26 cellular contexts compared by ENCODE assay signal in genomic region chr2:76298022-76298421, GRCh38.
"Had no signal": no experiment of that assay in that cellular context is flagged by ENCODE, and none has a peak within 500 bp of the region (broad histone marks: within the 10 kb centered on the region; RNA-seq: fewer than 3 reads in every experiment).

No MANE protein-coding gene starts in this region.

- H3K4me1 Mint-ChIP-seq: immature natural killer cell; naive thymus-derived CD4-positive, alpha-beta T cell; stimulated activated effector memory CD8-positive, alpha-beta T cell treated with anti-CD3 and anti-CD28 coated beads, Interleukin-12 subunit alpha, Interleukin-12 subunit beta, amount 100 ng/mL, for 72 hours; stimulated activated naive CD8-positive, alpha-beta T cell treated with anti-CD3 and anti-CD28 coated beads, Interleukin-15, amount 100 ng/mL, for 72 hours had no signal

- H3K27me3 ChIP-seq: pancreas, spleen, tibial nerve, vagina had no signal

- H3K9me3 ChIP-seq: left ventricle myocardium inferior, mucosa of descending colon, pancreas, prostate gland, spleen, tibial nerve, vagina had no signal

- H3K36me3 ChIP-seq: left ventricle myocardium inferior, pancreas, prostate gland, spleen, tibial nerve, vagina had no signal

- ATAC-seq: mucosa of descending colon; naive thymus-derived CD4-positive, alpha-beta T cell; natural killer cell treated with Interleukin-12 subunit alpha and Interleukin-12 subunit beta and Interleukin-15 and Interleukin-18, amount 100 ng/mL, for 72 hours; pancreas; right cardiac atrium; sciatic nerve; stimulated activated effector memory CD8-positive, alpha-beta T cell treated with anti-CD3 and anti-CD28 coated beads, Interleukin-12 subunit alpha, Interleukin-12 subunit beta, amount 100 ng/mL, for 72 hours; stimulated activated naive CD8-positive, alpha-beta T cell treated with anti-CD3 and anti-CD28 coated beads, Interleukin-15, amount 100 ng/mL, for 72 hours had no signal

- H3K27me3 Mint-ChIP-seq: naive thymus-derived CD4-positive, alpha-beta T cell; natural killer cell treated with Interleukin-12 subunit alpha and Interleukin-12 subunit beta and Interleukin-15 and Interleukin-18, amount 100 ng/mL, for 72 hours; stimulated activated naive CD8-positive, alpha-beta T cell treated with anti-CD3 and anti-CD28 coated beads, Interleukin-15, amount 100 ng/mL, for 72 hours; type B pancreatic cell had no signal

- H3K4me1 ChIP-seq: left ventricle myocardium inferior, prostate gland, spleen, tibial nerve, vagina had no signal

- H3K4me3 ChIP-seq: left ventricle myocardium inferior, lung, mucosa of descending colon, pancreas, prostate gland, skin epidermis, spleen, tibial nerve, vagina had no signal

- H3K27ac ChIP-seq: left ventricle myocardium inferior, pancreas, prostate gland, spleen, tibial nerve, vagina had no signal

- H3K27ac Mint-ChIP-seq: immature natural killer cell; naive thymus-derived CD4-positive, alpha-beta T cell; natural killer cell treated with Interleukin-12 subunit alpha and Interleukin-12 subunit beta and Interleukin-15 and Interleukin-18, amount 100 ng/mL, for 72 hours; stimulated activated effector memory CD8-positive, alpha-beta T cell treated with anti-CD3 and anti-CD28 coated beads, Interleukin-12 subunit alpha, Interleukin-12 subunit beta, amount 100 ng/mL, for 72 hours; stimulated activated naive CD8-positive, alpha-beta T cell treated with anti-CD3 and anti-CD28 coated beads, Interleukin-15, amount 100 ng/mL, for 72 hours; type B pancreatic cell had no signal

- H3K4me3 Mint-ChIP-seq: immature natural killer cell; naive thymus-derived CD4-positive, alpha-beta T cell; natural killer cell treated with Interleukin-12 subunit alpha and Interleukin-12 subunit beta and Interleukin-15 and Interleukin-18, amount 100 ng/mL, for 72 hours; stimulated activated effector memory CD8-positive, alpha-beta T cell treated with anti-CD3 and anti-CD28 coated beads, Interleukin-12 subunit alpha, Interleukin-12 subunit beta, amount 100 ng/mL, for 72 hours; stimulated activated naive CD8-positive, alpha-beta T cell treated with anti-CD3 and anti-CD28 coated beads, Interleukin-15, amount 100 ng/mL, for 72 hours; type B pancreatic cell had no signal

- DNase-seq: hypothalamus; immature natural killer cell; left ventricle myocardium inferior; midbrain; mucosa of descending colon; naive thymus-derived CD4-positive, alpha-beta T cell; nucleus accumbens; pancreas; posterior cingulate gyrus; retina; right cardiac atrium; spleen; stimulated activated CD4-positive, alpha-beta T cell treated with anti-CD3 and anti-CD28 coated beads, Interleukin-4, amount 100 ng/mL, for 24 hours; stimulated activated naive CD4-positive, alpha-beta T cell treated with Interleukin-2 at 50 U/mL for 16 hours; stimulated activated naive CD8-positive, alpha-beta T cell treated with anti-CD3 and anti-CD28 coated beads, Interleukin-15, amount 100 ng/mL, for 72 hours; substantia nigra had no signal

- H3K9me3 Mint-ChIP-seq: type B pancreatic cell had no signal

- H3K36me3 Mint-ChIP-seq: immature natural killer cell; naive thymus-derived CD4-positive, alpha-beta T cell; natural killer cell treated with Interleukin-12 subunit alpha and Interleukin-12 subunit beta and Interleukin-15 and Interleukin-18, amount 100 ng/mL, for 72 hours; stimulated activated effector memory CD8-positive, alpha-beta T cell treated with anti-CD3 and anti-CD28 coated beads, Interleukin-12 subunit alpha, Interleukin-12 subunit beta, amount 100 ng/mL, for 72 hours; type B pancreatic cell had no signal

- FAIRE-seq: islet of Langerhans, pancreas had no signal
